In the genomic region with DNA sequence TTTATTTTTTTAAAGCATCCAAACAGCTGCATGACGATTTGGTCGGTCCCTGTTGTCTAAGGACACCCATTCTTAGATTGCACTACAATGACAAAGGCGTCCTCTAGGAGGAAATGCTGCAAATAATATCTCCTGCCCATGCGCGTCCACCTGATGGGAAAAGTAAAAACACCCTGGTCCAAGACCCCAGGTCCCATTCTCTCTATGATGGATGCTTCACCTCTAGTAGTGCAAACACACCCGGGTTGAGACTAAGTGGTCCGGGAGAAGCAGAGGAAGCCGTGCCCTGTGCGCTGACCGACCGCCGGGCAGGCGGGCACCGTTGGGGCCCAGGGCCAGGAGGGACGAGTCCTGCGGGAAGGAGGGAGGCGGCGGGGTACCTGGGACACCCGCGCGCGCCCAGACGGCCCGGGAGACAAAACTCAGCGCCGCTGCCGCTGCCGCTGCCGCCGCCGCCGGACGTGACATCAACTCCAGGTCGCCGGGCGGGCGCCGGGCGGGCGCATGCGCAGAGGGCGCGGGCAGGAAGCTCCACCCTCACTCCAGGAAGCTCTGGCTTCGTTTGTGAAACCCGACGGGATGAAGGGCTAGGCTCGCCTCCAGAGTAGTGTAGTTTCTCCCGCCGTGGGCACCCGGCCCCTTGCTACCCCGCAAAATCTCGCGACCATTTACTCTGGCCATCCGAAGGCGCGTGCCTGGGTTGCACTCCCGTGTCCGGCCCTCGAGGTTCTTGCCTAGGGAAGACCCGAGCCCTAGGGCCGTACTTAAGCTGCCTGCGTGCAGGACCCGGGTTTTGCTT, we compare ENCODE assay signal across 1 cellular context.
TF ChIP-seq lines count a peak whose summit lies in the region.

TSS of gene TBC1D7 (minus strand) at position 462 of the 799 bp plus-strand sequence. CDS start 1,639 bp downstream, outside the sequence.

TF ChIP-seq in HepG2, 621 proteins besides CTCF, POLR2A, EP300 and RAD21 (continued from another document and continues in another):
- TF ChIP-seq ZNF607 (CRISPR knock-in tag; IDR thresholded peaks at IDR 0.05; ENCODE audit: borderline replicate concordance) (peak; percentile 82), THYN1 (CRISPR knock-in tag; IDR thresholded peaks at IDR 0.05; ENCODE audit: borderline replicate concordance, low read depth) (0 out of 2 replicates have a peak, but pooled peaks have one; percentile 53), MAZ (IDR thresholded peaks at IDR 0.05; ENCODE audit: borderline replicate concordance, low read depth, low read length) (no peak), MAZ (CRISPR knock-in tag; IDR thresholded peaks at IDR 0.05; ENCODE audit: low read depth) (peak; percentile 61; the same call in 1 of the 2 replicates), ZSCAN30 (CRISPR knock-in tag; IDR thresholded peaks at IDR 0.05) (no peak), FOXO4 (CRISPR knock-in tag; conservative IDR thresholded peaks at IDR 0.05) (no peak), ZFP90 (CRISPR knock-in tag; IDR thresholded peaks at IDR 0.05; ENCODE audit: borderline replicate concordance) (no peak), ZNF512 (CRISPR knock-in tag; IDR thresholded peaks at IDR 0.05) (no peak; the same call in 1 of the 2 replicates), NCOA2 (CRISPR knock-in tag; IDR thresholded peaks at IDR 0.05) (no peak; the same call in 1 of the 2 replicates), PAWR (CRISPR knock-in tag; IDR thresholded peaks at IDR 0.05; ENCODE audit: borderline replicate concordance) (no peak), DNMT1 (CRISPR knock-in tag; IDR thresholded peaks at IDR 0.05) (peak; percentile 87; the same call in 1 of the 2 replicates), ZNF775 (CRISPR knock-in tag; IDR thresholded peaks at IDR 0.05; ENCODE audit: borderline replicate concordance) (no peak), ZNF761 (CRISPR knock-in tag; conservative IDR thresholded peaks at IDR 0.05) (0 out of 2 replicates have a peak, but pooled peaks have one; percentile 23), JUND (CRISPR knock-in tag; IDR thresholded peaks at IDR 0.05) (no peak), CCDC6 (CRISPR knock-in tag; IDR thresholded peaks at IDR 0.05) (peak; percentile 62), FOXC1 (CRISPR knock-in tag; IDR thresholded peaks at IDR 0.05; ENCODE audit: borderline replicate concordance) (peak; percentile 61), NFIB (CRISPR knock-in tag; IDR thresholded peaks at IDR 0.05; ENCODE audit: borderline replicate concordance) (no peak), GLI4 (CRISPR knock-in tag; IDR thresholded peaks at IDR 0.05; ENCODE audit: borderline replicate concordance) (no peak), KLF12 (CRISPR knock-in tag; IDR thresholded peaks at IDR 0.05; ENCODE audit: borderline replicate concordance) (peak; percentile 41; the same call in 1 of the 2 replicates), YY1 (IDR thresholded peaks at IDR 0.05; ENCODE audit: insufficient read depth, insufficient replicate concordance, low read depth, low read length) (peak; percentile 71), ZC3H4 (CRISPR knock-in tag; IDR thresholded peaks at IDR 0.05; ENCODE audit: borderline replicate concordance) (peak; percentile 14; the same call in 1 of the 2 replicates), ZBTB4 (CRISPR knock-in tag; IDR thresholded peaks at IDR 0.05; ENCODE audit: borderline replicate concordance) (peak; percentile 68; the same call in 1 of the 2 replicates), REST (IDR thresholded peaks at IDR 0.05; ENCODE audit: borderline replicate concordance in 1 of 2, low read depth in 1 of 2, low read length in 2 of 2) (peak in 1 of 2 experiments; percentile 32; a peak in 1 of 4 replicates), FOSL2 (CRISPR knock-in tag; IDR thresholded peaks at IDR 0.05) (0 out of 2 replicates have a peak, but pooled peaks have one; percentile 23)
- TF ChIP-seq, protein P1, sequence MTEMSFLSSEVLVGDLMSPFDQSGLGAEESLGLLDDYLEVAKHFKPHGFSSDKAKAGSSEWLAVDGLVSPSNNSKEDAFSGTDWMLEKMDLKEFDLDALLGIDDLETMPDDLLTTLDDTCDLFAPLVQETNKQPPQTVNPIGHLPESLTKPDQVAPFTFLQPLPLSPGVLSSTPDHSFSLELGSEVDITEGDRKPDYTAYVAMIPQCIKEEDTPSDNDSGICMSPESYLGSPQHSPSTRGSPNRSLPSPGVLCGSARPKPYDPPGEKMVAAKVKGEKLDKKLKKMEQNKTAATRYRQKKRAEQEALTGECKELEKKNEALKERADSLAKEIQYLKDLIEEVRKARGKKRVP (CRISPR knock-in tag; IDR thresholded peaks at IDR 0.05), result 0 out of 4 replicates have a peak, but pooled peaks of 1 of the 2 experiments have one; percentile 21
- TF ChIP-seq, protein P2, sequence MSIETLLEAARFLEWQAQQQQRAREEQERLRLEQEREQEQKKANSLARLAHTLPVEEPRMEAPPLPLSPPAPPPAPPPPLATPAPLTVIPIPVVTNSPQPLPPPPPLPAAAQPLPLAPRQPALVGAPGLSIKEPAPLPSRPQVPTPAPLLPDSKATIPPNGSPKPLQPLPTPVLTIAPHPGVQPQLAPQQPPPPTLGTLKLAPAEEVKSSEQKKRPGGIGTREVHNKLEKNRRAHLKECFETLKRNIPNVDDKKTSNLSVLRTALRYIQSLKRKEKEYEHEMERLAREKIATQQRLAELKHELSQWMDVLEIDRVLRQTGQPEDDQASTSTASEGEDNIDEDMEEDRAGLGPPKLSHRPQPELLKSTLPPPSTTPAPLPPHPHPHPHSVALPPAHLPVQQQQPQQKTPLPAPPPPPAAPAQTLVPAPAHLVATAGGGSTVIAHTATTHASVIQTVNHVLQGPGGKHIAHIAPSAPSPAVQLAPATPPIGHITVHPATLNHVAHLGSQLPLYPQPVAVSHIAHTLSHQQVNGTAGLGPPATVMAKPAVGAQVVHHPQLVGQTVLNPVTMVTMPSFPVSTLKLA (IDR thresholded peaks at IDR 0.05), result no peak
- TF ChIP-seq, protein P3, sequence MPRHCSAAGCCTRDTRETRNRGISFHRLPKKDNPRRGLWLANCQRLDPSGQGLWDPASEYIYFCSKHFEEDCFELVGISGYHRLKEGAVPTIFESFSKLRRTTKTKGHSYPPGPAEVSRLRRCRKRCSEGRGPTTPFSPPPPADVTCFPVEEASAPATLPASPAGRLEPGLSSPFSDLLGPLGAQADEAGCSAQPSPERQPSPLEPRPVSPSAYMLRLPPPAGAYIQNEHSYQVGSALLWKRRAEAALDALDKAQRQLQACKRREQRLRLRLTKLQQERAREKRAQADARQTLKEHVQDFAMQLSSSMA (CRISPR knock-in tag; IDR thresholded peaks at IDR 0.05), result peak; percentile 60; the same call in 1 of the 2 replicates
- TF ChIP-seq, protein P4, sequence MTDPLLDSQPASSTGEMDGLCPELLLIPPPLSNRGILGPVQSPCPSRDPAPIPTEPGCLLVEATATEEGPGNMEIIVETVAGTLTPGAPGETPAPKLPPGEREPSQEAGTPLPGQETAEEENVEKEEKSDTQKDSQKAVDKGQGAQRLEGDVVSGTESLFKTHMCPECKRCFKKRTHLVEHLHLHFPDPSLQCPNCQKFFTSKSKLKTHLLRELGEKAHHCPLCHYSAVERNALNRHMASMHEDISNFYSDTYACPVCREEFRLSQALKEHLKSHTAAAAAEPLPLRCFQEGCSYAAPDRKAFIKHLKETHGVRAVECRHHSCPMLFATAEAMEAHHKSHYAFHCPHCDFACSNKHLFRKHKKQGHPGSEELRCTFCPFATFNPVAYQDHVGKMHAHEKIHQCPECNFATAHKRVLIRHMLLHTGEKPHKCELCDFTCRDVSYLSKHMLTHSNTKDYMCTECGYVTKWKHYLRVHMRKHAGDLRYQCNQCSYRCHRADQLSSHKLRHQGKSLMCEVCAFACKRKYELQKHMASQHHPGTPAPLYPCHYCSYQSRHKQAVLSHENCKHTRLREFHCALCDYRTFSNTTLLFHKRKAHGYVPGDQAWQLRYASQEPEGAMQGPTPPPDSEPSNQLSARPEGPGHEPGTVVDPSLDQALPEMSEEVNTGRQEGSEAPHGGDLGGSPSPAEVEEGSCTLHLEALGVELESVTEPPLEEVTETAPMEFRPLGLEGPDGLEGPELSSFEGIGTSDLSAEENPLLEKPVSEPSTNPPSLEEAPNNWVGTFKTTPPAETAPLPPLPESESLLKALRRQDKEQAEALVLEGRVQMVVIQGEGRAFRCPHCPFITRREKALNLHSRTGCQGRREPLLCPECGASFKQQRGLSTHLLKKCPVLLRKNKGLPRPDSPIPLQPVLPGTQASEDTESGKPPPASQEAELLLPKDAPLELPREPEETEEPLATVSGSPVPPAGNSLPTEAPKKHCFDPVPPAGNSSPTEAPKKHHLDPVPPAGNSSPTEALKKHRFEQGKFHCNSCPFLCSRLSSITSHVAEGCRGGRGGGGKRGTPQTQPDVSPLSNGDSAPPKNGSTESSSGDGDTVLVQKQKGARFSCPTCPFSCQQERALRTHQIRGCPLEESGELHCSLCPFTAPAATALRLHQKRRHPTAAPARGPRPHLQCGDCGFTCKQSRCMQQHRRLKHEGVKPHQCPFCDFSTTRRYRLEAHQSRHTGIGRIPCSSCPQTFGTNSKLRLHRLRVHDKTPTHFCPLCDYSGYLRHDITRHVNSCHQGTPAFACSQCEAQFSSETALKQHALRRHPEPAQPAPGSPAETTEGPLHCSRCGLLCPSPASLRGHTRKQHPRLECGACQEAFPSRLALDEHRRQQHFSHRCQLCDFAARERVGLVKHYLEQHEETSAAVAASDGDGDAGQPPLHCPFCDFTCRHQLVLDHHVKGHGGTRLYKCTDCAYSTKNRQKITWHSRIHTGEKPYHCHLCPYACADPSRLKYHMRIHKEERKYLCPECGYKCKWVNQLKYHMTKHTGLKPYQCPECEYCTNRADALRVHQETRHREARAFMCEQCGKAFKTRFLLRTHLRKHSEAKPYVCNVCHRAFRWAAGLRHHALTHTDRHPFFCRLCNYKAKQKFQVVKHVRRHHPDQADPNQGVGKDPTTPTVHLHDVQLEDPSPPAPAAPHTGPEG (CRISPR knock-in tag; IDR thresholded peaks at IDR 0.05), result peak; percentile 14; the same call in 1 of the 2 replicates
